In the genomic region with DNA sequence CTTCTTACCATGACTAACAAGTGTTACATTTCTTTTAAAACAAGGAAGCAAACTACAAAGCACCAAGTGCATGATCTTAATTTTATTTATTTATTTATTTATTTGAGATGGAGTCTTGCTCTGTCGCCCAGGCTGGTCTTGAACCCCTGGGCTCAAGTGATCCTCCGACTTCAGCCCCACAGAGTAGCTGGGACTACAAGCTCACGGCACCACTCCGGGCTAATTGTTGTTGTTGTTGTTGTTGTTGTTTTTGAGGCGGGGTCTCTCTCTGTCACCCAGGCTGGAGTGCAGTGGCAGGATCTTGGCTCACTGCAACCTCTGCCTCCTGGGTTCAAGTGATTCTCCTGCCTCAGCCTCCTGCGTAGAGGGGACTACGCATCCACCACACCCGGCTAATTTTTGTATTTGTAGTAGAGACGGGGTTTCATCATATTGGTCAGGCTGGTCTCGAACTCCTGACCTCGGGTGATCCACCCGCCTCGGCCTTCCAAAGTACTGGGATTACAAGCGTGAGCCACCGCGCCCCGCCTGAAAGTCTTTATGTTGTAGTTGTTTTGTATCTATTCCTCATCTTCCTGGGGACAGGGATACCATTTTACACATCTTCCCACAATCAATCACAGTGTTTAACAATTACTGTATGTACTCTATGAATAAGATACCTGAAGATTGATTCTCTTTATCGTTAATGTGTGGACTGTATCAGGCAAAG, we compare ENCODE assay signal across 8 cellular contexts. TPM values are rescaled to one million over a fixed set of nuclear protein-coding genes. Genes with fewer than 3 reads are reported as not detected.
DNase-seq lines count a peak whose midpoint lies in the region; ATAC-seq and TF ChIP-seq lines count a peak whose summit lies in the region.
"Not testable (repeated sequence)": the region's sequence is repeated elsewhere in the genome, so short reads cannot be mapped to it uniquely, and the experiment has no call there.

No MANE protein-coding gene starts in this region.

- not testable (repeated sequence) for H2BK5ac ChIP-seq in H9 (ENCODE audit: insufficient read length, low read length)

- not testable (repeated sequence) for TF ChIP-seq POLR2A in heart left ventricle (IDR thresholded peaks at IDR 0.05)

- H3K36me3 ChIP-seq in PC-3 (ENCODE audit: low read depth, low read length); mammary epithelial cell (ENCODE audit: insufficient read depth, low read length); heart left ventricle: not testable (repeated sequence)

- not testable (repeated sequence) for TF ChIP-seq CTCF in 22Rv1 (IDR thresholded peaks at IDR 0.05); H9 (conservative IDR thresholded peaks at IDR 0.05); PC-3 (conservative IDR thresholded peaks at IDR 0.05; ENCODE audit: low read depth, low read length); mammary epithelial cell (conservative IDR thresholded peaks at IDR 0.05 in 1 of 2, IDR thresholded peaks at IDR 0.05 in 1 of 2; ENCODE audit: extremely low read depth in 1 of 2, insufficient read depth in 1 of 2, low read depth in 1 of 2, low read length in 2 of 2); heart left ventricle (IDR thresholded peaks at IDR 0.05)

- H3K4me3 ChIP-seq in PC-3 (ENCODE audit: low read length): peak overlapping the region; percentile 90
- H3K4me3 ChIP-seq in mammary epithelial cell (replicated peaks in 1 of 3; ENCODE audit: insufficient read depth in 1 of 3, low read depth in 2 of 3, low read length in 3 of 3): peak overlapping the region; percentile 53 to 87 (median 79)
- peak overlapping the region in 5 of 12 donors; percentile 86 to 100 (median 96) for H3K4me3 ChIP-seq in heart left ventricle
- H3K4me3 ChIP-seq in skin epidermis: peak overlapping the region in 2 of 7 experiments; percentile 79 to 80

- not testable (repeated sequence) for H3K4ac ChIP-seq in H9 (ENCODE audit: low read depth, low read length)

- not testable (repeated sequence) for H3K36me3 Mint-ChIP-seq in H9 (ENCODE audit: insufficient read depth in 1 of 3, low read depth in 3 of 3); naive B cell

- not testable (repeated sequence) for H2AFZ ChIP-seq in H9 (ENCODE audit: low read length)
- H2AFZ ChIP-seq in PC-3 (ENCODE audit: low read length): peak overlapping the region; percentile 85
- H2AFZ ChIP-seq in mammary epithelial cell (ENCODE audit: low read depth, low read length): peak overlapping the region; percentile 91

- not testable (repeated sequence) for H2BK12ac ChIP-seq in H9 (ENCODE audit: insufficient read length, low read depth, low read length)

- H3K9me3 ChIP-seq in H9 (ENCODE audit: control insufficient read depth, low read depth, low read length); PC-3 (ENCODE audit: low read length); mammary epithelial cell (replicated peaks; ENCODE audit: insufficient read depth, low read length); heart left ventricle: not testable (repeated sequence)

- not testable (repeated sequence) for H3K79me2 ChIP-seq in H9 (ENCODE audit: insufficient read depth, low read length)
- H3K79me2 ChIP-seq in PC-3 (ENCODE audit: low read length) (peaks cover 34% of the 10 kb centered on the region), mammary epithelial cell (ENCODE audit: insufficient read depth, low read length) (peaks cover 38% of the 10 kb centered on the region)

- not testable (repeated sequence) for H3T11ph ChIP-seq in H9 (ENCODE audit: low read length)

- not testable (repeated sequence) for H2AK5ac ChIP-seq in H9 (ENCODE audit: insufficient read length, low read length)

- H3K14ac ChIP-seq in H9 (ENCODE audit: insufficient read depth, low read length): not testable (repeated sequence)

- not testable (repeated sequence) for H3K4me1 ChIP-seq in H9 (ENCODE audit: insufficient read depth, low read length)
- H3K4me1 ChIP-seq in PC-3 (ENCODE audit: insufficient read depth, low read length) (peaks cover 23% of the 10 kb centered on the region), mammary epithelial cell (ENCODE audit: insufficient read depth, low read length) (peaks cover 12% of the 10 kb centered on the region), heart left ventricle (peaks cover 0 to 20% (median 10%) of the 10 kb centered on the region in 12 donors)

- ATAC-seq in PC-3; heart left ventricle; naive B cell (ENCODE audit: low read depth in 2 of 2): not testable (repeated sequence)

- H3K27ac ChIP-seq in 22Rv1 (peak overlapping the region; percentile 85), H9 (ENCODE audit: insufficient read length, low read depth, low read length) (peak overlapping the region; percentile 36), PC-3 (ENCODE audit: low read length) (peak overlapping the region; percentile 58; the same call in 1 of the 2 replicates), mammary epithelial cell (ENCODE audit: insufficient read depth, low read depth, low read length) (peak overlapping the region; percentile 73), heart left ventricle (peak overlapping the region in 7 of 12 donors; percentile 95 to 99 (median 98)), skin epidermis (peak overlapping the region in 14 of 21 experiments; percentile 80 to 98 (median 93))

- BruUV-seq in PC-3 (replicated peaks; lab: Mats Ljungman, UMichigan); mammary epithelial cell (replicated peaks; lab: Mats Ljungman, UMichigan): not testable (repeated sequence)

- not testable (repeated sequence) for H2BK20ac ChIP-seq in H9 (ENCODE audit: low read depth, low read length, poor library complexity, severe bottlenecking)

- intact Hi-C loops in PC-3 (cut with micrococcal nuclease); mammary epithelial cell (cut with micrococcal nuclease): not testable (repeated sequence)
- intact Hi-C loops in heart left ventricle (cut with DNase I): loop anchor here in 1 of 10 donors (10.0 kb wide), 1 partner anchor 686 kb away; no protein-coding TSS in a partner anchor

- not testable (repeated sequence) for H3K23ac ChIP-seq in H9 (ENCODE audit: insufficient read length, low read depth, low read length)

- H4K8ac ChIP-seq in H9 (replicated peaks; ENCODE audit: insufficient read length, low read depth, low read length): not testable (repeated sequence)

- not testable (repeated sequence) for H3K27me3 ChIP-seq in H9 (ENCODE audit: insufficient read depth, low read length); PC-3 (ENCODE audit: low read length); mammary epithelial cell (ENCODE audit: insufficient read depth, low read length); heart left ventricle

- not testable (repeated sequence) for H3F3A ChIP-seq in PC-3 (ENCODE audit: low read length, unreplicated experiment)

- H3K27me3 Mint-ChIP-seq in H9 (ENCODE audit: low read depth); naive B cell: not testable (repeated sequence)

- WGBS in H9 (ENCODE audit: extremely low coverage, insufficient read length, low lambda C conversion rate): no CpG with 5 or more reads among the region's 18 CpGs
- 77% methylated on average over 14 of the region's 18 CpGs for WGBS in mammary epithelial cell (ENCODE audit: low coverage, missing lambda C conversion rate)
- 95 to 96% (median 95%) methylated on average over 18 of the region's 18 CpGs for WGBS in heart left ventricle, 4 donors

- in situ Hi-C loops in mammary epithelial cell (cut with MboI; ENCODE audit: low sequenced_read_pairs in 2 of 2): not testable (repeated sequence)

- not testable (repeated sequence) for H3K9me2 ChIP-seq in PC-3 (replicated peaks; ENCODE audit: low read length)

- not testable (repeated sequence) for H4K91ac ChIP-seq in H9 (ENCODE audit: insufficient read length, low read depth, low read length)

- not testable (repeated sequence) for H4K20me1 ChIP-seq in H9 (ENCODE audit: control insufficient read depth, insufficient read depth, insufficient read length); PC-3 (ENCODE audit: low read length); mammary epithelial cell (ENCODE audit: insufficient read depth, low read length)

- peak overlapping the region; percentile 93 to 99 for H3K4me3 Mint-ChIP-seq in H9
- peak overlapping the region in 7 of 8 donors; percentile 84 to 99 (median 94) for H3K4me3 Mint-ChIP-seq in naive B cell

- H3K56ac ChIP-seq in H9 (ENCODE audit: insufficient read length, low read depth, low read length): not testable (repeated sequence)

- dilution Hi-C loops in mammary epithelial cell (cut with HindIII; ENCODE audit: low sequenced_read_pairs): not testable (repeated sequence)

- not testable (repeated sequence) for H3K79me1 ChIP-seq in H9 (ENCODE audit: insufficient read depth, low read depth, low read length, poor library complexity, severe bottlenecking)

- not testable (repeated sequence) for H2BK120ac ChIP-seq in H9 (ENCODE audit: low read depth, low read length, poor library complexity, severe bottlenecking)

- not testable (repeated sequence) for H3K23me2 ChIP-seq in H9 (ENCODE audit: insufficient read length, low read depth, low read length, poor library complexity, severe bottlenecking)

- H3K4me1 Mint-ChIP-seq in H9: peaks cover 13 to 16% of the 10 kb centered on the region in 2 experiments
- peaks cover 12 to 30% (median 19%) of the 10 kb centered on the region in 3 donors for H3K4me1 Mint-ChIP-seq in naive B cell

- H3K18ac ChIP-seq in H9 (ENCODE audit: insufficient read length, low read depth, low read length): not testable (repeated sequence)

- POLR2A ChIA-PET in PC-3 (lab: Charles Lee; ENCODE audit: unreplicated experiment): not testable (repeated sequence)

- not testable (repeated sequence) for H2BK15ac ChIP-seq in H9 (ENCODE audit: low read depth, low read length)

- CTCF ChIA-PET in PC-3 (lab: Charles Lee); mammary epithelial cell (lab: Charles Lee; ENCODE audit: low non-redundant PET): not testable (repeated sequence)

- not testable (repeated sequence) for H4K5ac ChIP-seq in H9 (ENCODE audit: insufficient read length, low read depth, low read length)

- H3K9ac ChIP-seq in H9 (ENCODE audit: extremely low read depth, insufficient read length, low read length): not testable (repeated sequence)
- H3K9ac ChIP-seq in PC-3 (ENCODE audit: low read length): peak overlapping the region; percentile 83
- H3K9ac ChIP-seq in mammary epithelial cell (ENCODE audit: insufficient read depth, low read length): peak overlapping the region; percentile 78

- H3K27ac Mint-ChIP-seq in H9: peak overlapping the region in 2 of 3 experiments; percentile 20; a peak in 4 of 7 replicates
- peak overlapping the region in 5 of 6 donors; percentile 29 to 86 (median 78) for H3K27ac Mint-ChIP-seq in naive B cell

- not testable (repeated sequence) for H3K9me3 Mint-ChIP-seq in H9, naive B cell

- peak overlapping the region; percentile 48 for H3K4me2 ChIP-seq in H9 (ENCODE audit: insufficient read depth, insufficient read length, low read length)
- H3K4me2 ChIP-seq in PC-3 (ENCODE audit: low read length): peak overlapping the region; percentile 92
- peak overlapping the region; percentile 91 for H3K4me2 ChIP-seq in mammary epithelial cell (ENCODE audit: insufficient read depth, low read depth, low read length)

- not testable (repeated sequence) for DNase-seq in H9, PC-3, mammary epithelial cell, heart left ventricle, naive B cell
- peak; percentile 37 for DNase-seq in activated CD8-positive, alpha-beta memory T cell treated with anti-CD3 and anti-CD28 coated beads, Interleukin-2, amount 50 U/mL, for 48 hours

RNA-seq across cellular contexts. Expression of a gene that starts 1.2 kb away (rescaled TPM):
- total RNA-seq in H9 (2021) (43.7 and 47.3 TPM in 2 replicates), PC-3 (2014; rRNA removed) (28.7 and 35.2 TPM in 2 replicates), mammary epithelial cell (10 to 100 TPM; 53.3 to 73.4 TPM), heart left ventricle (100 to 1,000 TPM in 6 of 9 donors, 10 to 100 TPM in 3; 71.1 to 190 (median 114) TPM)
- polyA plus RNA-seq in mammary epithelial cell (10.9 TPM), heart left ventricle (10 to 100 TPM in 1 of 2 donors, 1 to 10 TPM in 1; 6.6 to 57.1 TPM), naive B cell (ENCODE audit: low read depth in 6 of 6) (10 to 100 TPM in 4 of 6 donors, 1 to 10 TPM in 2; 5.5 to 18.9 (median 11.0) TPM)
- 41.4 TPM for polyA minus RNA-seq in mammary epithelial cell

RNA-seq across cellular contexts. Expression of a gene that starts 16.2 kb away (rescaled TPM):
- total RNA-seq in H9 (2021): 14.0 and 20.3 TPM in 2 replicates
- total RNA-seq in PC-3 (2014; rRNA removed): 24.6 and 48.0 TPM in 2 replicates
- total RNA-seq in mammary epithelial cell: 10 to 100 TPM; 38.3 to 42.0 TPM
- 34.7 TPM for polyA plus RNA-seq in mammary epithelial cell
- polyA minus RNA-seq in mammary epithelial cell: 7.1 TPM
- 10 to 100 TPM; 28.5 to 44.0 (median 34.4) TPM for total RNA-seq in heart left ventricle
- 10 to 100 TPM; 10.2 to 42.0 TPM for polyA plus RNA-seq in heart left ventricle
- 10 to 100 TPM; 47.8 to 74.1 (median 62.1) TPM for polyA plus RNA-seq in naive B cell (ENCODE audit: low read depth in 6 of 6)

Comparison
In these comparisons a context has a peak if more than half of its experiments do, and no peak if none do; other contexts are left out.
1. H3K27ac ChIP-seq: peak in every context shown above with its lines; median percentile 98 in heart left ventricle; 93 in skin epidermis; 85 in 22Rv1; 73 in mammary epithelial cell; 58 in PC-3; 36 in H9.